In the genomic region with DNA sequence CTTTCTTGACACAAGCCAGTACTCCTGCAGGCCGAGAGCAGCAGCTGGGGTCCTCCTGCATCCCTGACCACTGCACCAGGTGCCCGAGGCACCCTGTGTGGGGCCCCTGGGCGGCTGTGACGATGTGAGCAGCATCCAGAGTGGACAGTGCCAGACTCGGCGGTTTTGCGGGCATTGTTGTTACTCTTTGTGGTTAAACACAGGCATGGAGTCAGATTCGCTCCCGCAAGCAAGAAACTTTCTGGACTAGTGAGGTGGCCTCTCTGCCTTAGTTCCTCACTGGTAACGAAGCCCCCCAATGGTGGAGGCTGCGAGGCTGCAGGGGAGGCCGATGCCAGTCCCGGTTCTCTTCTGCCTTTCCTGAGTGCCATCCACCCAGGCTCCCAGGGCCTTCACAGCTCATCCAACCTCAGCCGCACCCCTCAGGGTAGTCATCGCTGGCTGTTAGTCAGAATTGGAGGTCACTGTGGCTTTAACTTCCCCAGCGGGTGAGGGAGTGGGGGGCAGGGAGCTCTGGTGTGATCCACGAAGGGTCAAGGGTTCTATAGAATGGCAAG, we compare ENCODE assay signal across 17 cellular contexts. TPM values are rescaled to one million over a fixed set of nuclear protein-coding genes. Genes with fewer than 3 reads are reported as not detected.
DNase-seq lines count a peak whose midpoint lies in the region; ATAC-seq and TF ChIP-seq lines count a peak whose summit lies in the region.
"Had no signal": no experiment of that assay in that cellular context is flagged by ENCODE, and none has a peak within 500 bp of the region (broad histone marks: within the 10 kb centered on the region; RNA-seq: fewer than 3 reads in every experiment).

No MANE protein-coding gene starts in this region.

- H3K4me1 Mint-ChIP-seq in endodermal cell, result peaks cover 14% of the 10 kb centered on the region
- peaks cover 10 to 19% of the 10 kb centered on the region in 2 donors for H3K4me1 Mint-ChIP-seq in stimulated activated naive B cell treated with anti-CD40 and anti-IgM and Interleukin-4, amounts not matched to agents 10 μg/mL and 1 μg/mL and 100 μg/mL, for 72 hours

- peaks cover 35% of the 10 kb centered on the region for H3K27me3 Mint-ChIP-seq in endodermal cell (ENCODE audit: insufficient read depth)
- peaks cover 45 to 52% of the 10 kb centered on the region in 2 donors for H3K27me3 Mint-ChIP-seq in stimulated activated naive B cell treated with anti-CD40 and anti-IgM and Interleukin-4, amounts not matched to agents 10 μg/mL and 1 μg/mL and 100 μg/mL, for 72 hours

- H3K4me3 Mint-ChIP-seq in endodermal cell, result no peak overlapping the region
- no peak overlapping the region for H3K4me3 Mint-ChIP-seq in stimulated activated naive B cell treated with anti-CD40 and anti-IgM and Interleukin-4, amounts not matched to agents 10 μg/mL and 1 μg/mL and 100 μg/mL, for 72 hours
- H3K4me3 Mint-ChIP-seq: activated naive CD8-positive, alpha-beta T cell treated with anti-CD3 and anti-CD28 coated beads, Interleukin-2, amount 50 U/mL, for 24 hours; CD4-positive, alpha-beta T cell; natural killer cell treated with Interleukin-12 subunit alpha and Interleukin-12 subunit beta and Interleukin-15 and Interleukin-18, amount 100 ng/mL, for 72 hours had no signal

- peak; percentile 52 for DNase-seq in HK-2 (ENCODE audit: unreplicated experiment)
- peak; percentile 69 for DNase-seq in PC-3
- DNase-seq in endodermal cell, result peak; percentile 27
- DNase-seq in stimulated activated naive B cell treated with anti-CD40 and anti-IgM and Interleukin-4, amounts not matched to agents 10 μg/mL and 1 μg/mL and 100 μg/mL, for 72 hours, result no peak
- DNase-seq in NCI-H1694 (lab: John Stamatoyannopoulos, UW), result no peak
- DNase-seq in iPS-NIHi11 (ENCODE audit: low spot score), result no peak
- DNase-seq in SIG-M5 (lab: John Stamatoyannopoulos, UW), result no peak
- DNase-seq: activated CD4-positive, alpha-beta T cell treated with anti-CD3 and anti-CD28 coated beads for 48 hours; activated naive CD8-positive, alpha-beta T cell treated with anti-CD3 and anti-CD28 coated beads, Interleukin-2, amount 50 U/mL, for 24 hours; CD4-positive, alpha-beta T cell; retina; stimulated activated CD4-positive, alpha-beta T cell treated with anti-CD3 and anti-CD28 coated beads, Interleukin-2, amount 100 ng/mL, for 48 hours; T-helper 2 cell; trophoblast cell had no signal

- H3K27me3 ChIP-seq in PC-3 (ENCODE audit: low read length), result no peaks in the 10 kb centered on the region
- peaks cover 33% of the 10 kb centered on the region for H3K27me3 ChIP-seq in endodermal cell (ENCODE audit: control insufficient read depth, insufficient read depth, low read length, poor library complexity, severe bottlenecking)

- TF ChIP-seq CTCF in PC-3 (conservative IDR thresholded peaks at IDR 0.05; ENCODE audit: low read depth, low read length) (no peak), endodermal cell (conservative IDR thresholded peaks at IDR 0.05) (no peak)

- no peaks in the 10 kb centered on the region for H3K9me3 ChIP-seq in PC-3 (ENCODE audit: low read length)
- H3K9me3 ChIP-seq in endodermal cell (ENCODE audit: control insufficient read depth, low read length), result no peaks in the 10 kb centered on the region

- H3K79me2 ChIP-seq in PC-3 (ENCODE audit: low read length), result no peaks in the 10 kb centered on the region
- H3K79me2 ChIP-seq: hepatocyte had no signal

- no peaks in the 10 kb centered on the region for H3K36me3 Mint-ChIP-seq in endodermal cell (ENCODE audit: low read depth)
- no peaks in the 10 kb centered on the region for H3K36me3 Mint-ChIP-seq in stimulated activated naive B cell treated with anti-CD40 and anti-IgM and Interleukin-4, amounts not matched to agents 10 μg/mL and 1 μg/mL and 100 μg/mL, for 72 hours
- H3K36me3 Mint-ChIP-seq: natural killer cell treated with Interleukin-12 subunit alpha and Interleukin-12 subunit beta and Interleukin-15 and Interleukin-18, amount 100 ng/mL, for 72 hours had no signal

- H3K27ac Mint-ChIP-seq in endodermal cell, result no peak overlapping the region
- H3K27ac Mint-ChIP-seq in stimulated activated naive B cell treated with anti-CD40 and anti-IgM and Interleukin-4, amounts not matched to agents 10 μg/mL and 1 μg/mL and 100 μg/mL, for 72 hours, result peak overlapping the region; percentile 14
- H3K27ac Mint-ChIP-seq: activated naive CD8-positive, alpha-beta T cell treated with anti-CD3 and anti-CD28 coated beads, Interleukin-2, amount 50 U/mL, for 24 hours; CD4-positive, alpha-beta T cell; natural killer cell treated with Interleukin-12 subunit alpha and Interleukin-12 subunit beta and Interleukin-15 and Interleukin-18, amount 100 ng/mL, for 72 hours had no signal

- 89 to 91% methylated on average over 15 to 17 of the region's 17 CpGs for WGBS in endodermal cell (ENCODE audit: insufficient coverage in 1 of 2, insufficient read length in 1 of 2), 2 experiments

- peak overlapping the region; percentile 66 for H3K4me2 ChIP-seq in PC-3 (ENCODE audit: low read length)
- H3K4me2 ChIP-seq: hepatocyte had no signal

- peak overlapping the region; percentile 75 for H2AFZ ChIP-seq in PC-3 (ENCODE audit: low read length)
- H2AFZ ChIP-seq: hepatocyte had no signal

- ATAC-seq in PC-3, result peak; percentile 92
- no peak for ATAC-seq in stimulated activated naive B cell treated with anti-CD40 and anti-IgM and Interleukin-4, amounts not matched to agents 10 μg/mL and 1 μg/mL and 100 μg/mL, for 72 hours (replicated peaks)
- ATAC-seq: activated naive CD8-positive, alpha-beta T cell treated with anti-CD3 and anti-CD28 coated beads, Interleukin-2, amount 50 U/mL, for 24 hours; natural killer cell treated with Interleukin-12 subunit alpha and Interleukin-12 subunit beta and Interleukin-15 and Interleukin-18, amount 100 ng/mL, for 72 hours had no signal

- H3K27ac ChIP-seq in PC-3 (ENCODE audit: low read length) (peak overlapping the region; percentile 37), endodermal cell (ENCODE audit: low read depth, low read length) (peak overlapping the region; percentile 45)
- H3K27ac ChIP-seq: coronary artery, hepatocyte had no signal

- no peaks in the 10 kb centered on the region for H4K20me1 ChIP-seq in PC-3 (ENCODE audit: low read length)

- H3K4me3 ChIP-seq in PC-3 (ENCODE audit: low read length), result no peak overlapping the region; the same call in 1 of the 2 replicates
- H3K4me3 ChIP-seq in endodermal cell (ENCODE audit: low read length), result no peak overlapping the region
- H3K4me3 ChIP-seq: coronary artery, hepatocyte had no signal

- POLR2A ChIA-PET in PC-3 (lab: Charles Lee; ENCODE audit: unreplicated experiment), result no interaction called here

- BruUV-seq in PC-3 (replicated peaks; lab: Mats Ljungman, UMichigan), result no TSS peak

- H3K4me1 ChIP-seq in PC-3 (ENCODE audit: insufficient read depth, low read length), result peaks cover 11% of the 10 kb centered on the region
- H3K4me1 ChIP-seq in endodermal cell (ENCODE audit: control insufficient read depth, insufficient read depth, low read length), result peaks cover 15% of the 10 kb centered on the region

- H3K9me2 ChIP-seq in PC-3 (replicated peaks; ENCODE audit: low read length), result no peaks in the 10 kb centered on the region

- intact Hi-C loops in PC-3 (cut with micrococcal nuclease), result no loop called here

- H3K36me3 ChIP-seq in PC-3 (ENCODE audit: low read depth, low read length) (no peaks in the 10 kb centered on the region), endodermal cell (ENCODE audit: control insufficient read depth, insufficient read depth, low read length) (no peaks in the 10 kb centered on the region)

- H3F3A ChIP-seq in PC-3 (ENCODE audit: low read length, unreplicated experiment), result no peaks in the 10 kb centered on the region

- CTCF ChIA-PET in PC-3 (lab: Charles Lee), result interaction anchor here (0.7 kb wide), 1 partner anchor 102 kb away, joined by 3 read pairs; no protein-coding TSS in a partner anchor

- H3K9ac ChIP-seq in PC-3 (ENCODE audit: low read length), result peak overlapping the region; percentile 29; the same call in 1 of the 2 replicates
- no peak overlapping the region for H3K9ac ChIP-seq in endodermal cell (ENCODE audit: extremely low read depth, low read length, poor library complexity, severe bottlenecking)

- no peaks in the 10 kb centered on the region for H3K9me3 Mint-ChIP-seq in endodermal cell
- no peaks in the 10 kb centered on the region for H3K9me3 Mint-ChIP-seq in stimulated activated naive B cell treated with anti-CD40 and anti-IgM and Interleukin-4, amounts not matched to agents 10 μg/mL and 1 μg/mL and 100 μg/mL, for 72 hours
- H3K9me3 Mint-ChIP-seq: activated naive CD8-positive, alpha-beta T cell treated with anti-CD3 and anti-CD28 coated beads, Interleukin-2, amount 50 U/mL, for 24 hours; CD4-positive, alpha-beta T cell; natural killer cell treated with Interleukin-12 subunit alpha and Interleukin-12 subunit beta and Interleukin-15 and Interleukin-18, amount 100 ng/mL, for 72 hours had no signal

RNA-seq across cellular contexts. Expression of a gene that starts 3.7 kb away (rescaled TPM):
- 0.47 TPM in 1 of 2 replicates, not detected in the other for total RNA-seq in PC-3 (2014; rRNA removed)
- total RNA-seq in endodermal cell, result under 1 TPM; 0.20 to 0.66 TPM
- 21.6 TPM for polyA plus RNA-seq in endodermal cell (2013, experiment 1 of 2)
- polyA plus RNA-seq in endodermal cell (2013, experiment 2 of 2), result 20.6 TPM
- total RNA-seq: CD4-positive, alpha-beta T cell; natural killer cell treated with Interleukin-12 subunit alpha and Interleukin-12 subunit beta and Interleukin-15 and Interleukin-18, amount 100 ng/mL, for 72 hours had no signal

RNA-seq across cellular contexts. Expression of a gene that starts 48.2 kb away (rescaled TPM):
- total RNA-seq in PC-3 (2014; rRNA removed) (70.9 and 77.1 TPM in 2 replicates), endodermal cell (10 to 100 TPM; 30.3 to 31.2 TPM)
- 32.6 TPM for polyA plus RNA-seq in endodermal cell (2013, experiment 1 of 2)
- 26.2 TPM for polyA plus RNA-seq in endodermal cell (2013, experiment 2 of 2)

RNA-seq across cellular contexts. Expression of a gene that starts 48.9 kb away (rescaled TPM):
- total RNA-seq in PC-3 (2014; rRNA removed) (92.6 and 95.7 TPM in 2 replicates), endodermal cell (10 to 100 TPM; 67.7 to 69.2 TPM)
- 50.1 TPM for polyA plus RNA-seq in endodermal cell (2013, experiment 1 of 2)
- 54.0 TPM for polyA plus RNA-seq in endodermal cell (2013, experiment 2 of 2)

Comparison
In these comparisons a context has a peak if more than half of its experiments do, and no peak if none do; other contexts are left out.
1. DNase-seq: peak in HK-2 (single experiment), PC-3 (single experiment) and endodermal cell (single experiment); none in stimulated activated naive B cell treated with anti-CD40 and anti-IgM and Interleukin-4, amounts not matched to agents 10 μg/mL and 1 μg/mL and 100 μg/mL, for 72 hours (single experiment), NCI-H1694 (single experiment), iPS-NIHi11 (single experiment) and SIG-M5 (single experiment).